ENCODE assay signal across 2 cellular contexts in the genomic region with DNA sequence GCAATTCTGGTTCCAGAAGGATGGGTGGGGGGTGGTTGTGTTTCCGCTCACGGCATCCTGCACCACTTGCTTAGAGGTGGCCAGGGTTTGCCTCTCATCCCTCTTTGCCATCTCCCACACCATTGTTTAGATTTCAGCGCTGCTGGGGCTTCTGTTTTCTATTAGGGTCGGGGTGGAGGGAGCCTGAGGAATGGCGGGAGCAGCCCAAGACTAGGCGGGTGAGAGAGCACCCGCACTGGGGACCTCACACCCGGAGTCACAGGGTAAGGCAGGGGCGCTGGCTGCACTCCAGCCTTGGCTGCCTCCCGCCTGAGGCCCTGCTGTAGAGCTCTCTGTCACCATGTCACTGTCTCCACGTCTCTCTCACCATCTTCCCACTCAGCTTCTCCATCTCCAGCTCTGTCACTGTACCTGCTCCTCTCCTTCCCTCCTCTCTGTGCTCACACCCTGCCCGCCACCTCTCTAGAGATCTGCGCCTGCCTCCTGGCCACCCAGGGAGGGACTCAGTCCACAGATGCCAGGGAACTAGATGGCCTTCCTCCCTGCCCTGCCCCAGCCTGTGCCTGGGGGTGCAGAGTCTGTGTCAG.
TF ChIP-seq lines count a peak whose summit lies in the region.

No MANE protein-coding gene starts in this region.

TF ChIP-seq in HEK293, 187 proteins besides CTCF, POLR2A, EP300 and RAD21:
- TF ChIP-seq YY2 (tag by site-specific recombination; IDR thresholded peaks at IDR 0.05) (no peak), ZBTB17 (tag by site-specific recombination; IDR thresholded peaks at IDR 0.05) (0 out of 2 replicates have a peak, but pooled peaks have one; percentile 15), ZNF394 (tag by site-specific recombination; IDR thresholded peaks at IDR 0.05; ENCODE audit: borderline replicate concordance) (peak; percentile 48; the same call in 1 of the 2 replicates)
TF ChIP-seq in HEK293: peak in this region for 2.

TF ChIP-seq in H1, 55 proteins besides CTCF, POLR2A, EP300 and RAD21:
- TF ChIP-seq ZNF274 (IDR thresholded peaks at IDR 0.05; ENCODE audit: borderline replicate concordance, extremely low read depth, low read length) (no peak), HDAC2 (IDR thresholded peaks at IDR 0.05; ENCODE audit: borderline replicate concordance in 1 of 2, low read depth in 2 of 2, low read length in 2 of 2) (no peak)
